ENCODE assay signal across 8 cellular contexts in the genomic region with DNA sequence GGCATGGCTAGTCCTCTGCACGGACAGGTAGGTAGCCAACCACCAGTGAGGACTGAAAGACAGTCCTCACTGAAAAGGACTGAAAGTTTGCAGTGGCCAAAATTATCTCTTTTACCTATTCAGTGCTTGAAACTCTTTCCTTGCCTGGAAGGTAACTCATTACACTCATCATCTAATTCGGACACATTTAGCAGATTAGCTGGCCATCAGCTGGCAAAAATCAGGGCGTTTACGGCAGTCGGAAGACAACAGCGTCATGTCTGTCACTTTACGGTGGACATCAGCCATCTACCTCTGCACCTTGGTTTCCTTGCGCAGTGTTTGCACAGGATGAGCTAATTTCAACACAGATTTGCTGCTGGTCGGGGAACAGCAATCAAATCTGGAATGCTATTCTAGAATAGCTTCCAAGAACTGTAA. TPM values are rescaled to one million over a fixed set of nuclear protein-coding genes. Genes with fewer than 3 reads are reported as not detected.
DNase-seq lines count a peak whose midpoint lies in the region; ATAC-seq, FAIRE-seq and TF ChIP-seq lines count a peak whose summit lies in the region.

No MANE protein-coding gene starts in this region.

- ATAC-seq in GM19455 (IDR thresholded peaks at IDR 0.05; ENCODE audit: unreplicated experiment) (peak; percentile 22), HG03521 (IDR thresholded peaks at IDR 0.05; ENCODE audit: unreplicated experiment) (peak; percentile 22), Panc1 (peak; percentile 43), K562 (peak; percentile 65)

- peak; percentile 38 for DNase-seq in DMS79 treated with DMSO at 0.1 percent for 48 hours (lab: John Stamatoyannopoulos, UW)
- DNase-seq in Panc1 (ENCODE audit: low read depth, low spot score) = peak; percentile 17
- DNase-seq in K562 (ENCODE audit: extremely low read depth in 1 of 4, low spot score in 3 of 4) = peak; percentile 58 to 78 (median 64)
- peak; percentile 59 for DNase-seq in inferior parietal cortex (ENCODE audit: extremely low spot score)
- DNase-seq in stimulated activated CD4-positive, alpha-beta T cell treated with anti-CD3 and anti-CD28 coated beads, Interleukin-4, amount 100 ng/mL, for 48 hours (ENCODE audit: low read depth in 2 of 2) = peak; percentile 26 to 32
- DNase-seq in MV-4-11 (lab: John Stamatoyannopoulos, UW) = no peak

- H3K36me3 ChIP-seq in Panc1 (ENCODE audit: control insufficient read depth, insufficient read depth, low read length) (no peaks in the 10 kb centered on the region), K562 (ENCODE audit: control insufficient read depth, insufficient read depth, low read length) (peaks cover under 1% of the 10 kb centered on the region; the same call in 1 of the 3 replicates)

- BruUV-seq in Panc1 (replicated peaks; lab: Mats Ljungman, UMichigan) = no TSS peak
- BruUV-seq in K562 (replicated peaks; lab: Mats Ljungman, UMichigan) = no TSS peak

- TF ChIP-seq RAD21 in K562 (CRISPR knock-in tag; conservative IDR thresholded peaks at IDR 0.05 in 1 of 2, IDR thresholded peaks at IDR 0.05 in 1 of 2) = no peak

- WGBS in K562 (ENCODE audit: insufficient coverage, low coverage, missing lambda C conversion rate) = 0% methylated on average over 9 of the region's 9 CpGs

- TF ChIP-seq POLR2A in K562 (conservative IDR thresholded peaks at IDR 0.05) = no peak

- no peak for TF ChIP-seq CTCF in Panc1 (IDR thresholded peaks at IDR 0.05)
- no peak for TF ChIP-seq CTCF in K562 (IDR thresholded peaks at IDR 0.05 in 2 of 3, conservative IDR thresholded peaks at IDR 0.05 in 1 of 3; ENCODE audit: insufficient read depth in 2 of 3, low read depth in 1 of 3, low read length in 3 of 3)

- CTCF ChIA-PET in Panc1 (lab: Charles Lee) (no interaction called here), K562 (lab: Yijun Ruan, JAX; ENCODE audit: low intra/inter-chr PET ratio) (no interaction called here)

- in situ Hi-C loops in Panc1 (cut with HindIII; ENCODE audit: low pct_unique_long_range_greater_than_20kb, low sequenced_read_pairs) = no loop called here
- in situ Hi-C loops in K562 (cut with MboI) = no loop called here

- peaks cover 56% of the 10 kb centered on the region for H3K79me2 ChIP-seq in K562 (ENCODE audit: control insufficient read depth, insufficient read depth, low read length)

- no peaks in the 10 kb centered on the region for H3K9me3 ChIP-seq in Panc1 (ENCODE audit: control insufficient read depth, insufficient read depth, low read depth, low read length)
- no peaks in the 10 kb centered on the region for H3K9me3 ChIP-seq in K562 (replicated peaks; ENCODE audit: control insufficient read depth, insufficient read depth, low read depth, low read length)

- peaks cover 6% of the 10 kb centered on the region; the same call in 1 of the 2 replicates for H3K4me1 ChIP-seq in Panc1 (ENCODE audit: control insufficient read depth, insufficient read depth, low read length)
- H3K4me1 ChIP-seq in K562 (replicated peaks in 1 of 2; ENCODE audit: control insufficient read depth in 2 of 2, insufficient read depth in 2 of 2, low read length in 2 of 2) = peaks cover 10 to 11% of the 10 kb centered on the region in 2 experiments

- no peaks in the 10 kb centered on the region for H3K27me3 ChIP-seq in Panc1 (ENCODE audit: control insufficient read depth, insufficient read depth, low read length)
- H3K27me3 ChIP-seq in K562 (ENCODE audit: control insufficient read depth in 2 of 2, insufficient read depth in 2 of 2, low read length in 2 of 2) = no peaks in the 10 kb centered on the region

- peak overlapping the region; percentile 87 for H3K27ac ChIP-seq in Panc1 (ENCODE audit: low read length)
- peak overlapping the region; percentile 95 for H3K27ac ChIP-seq in K562 (ENCODE audit: extremely low read depth, low read depth, low read length)

- FAIRE-seq in K562 (lab: Jason Lieb, UNC) = peak; percentile 82

- POLR2A ChIA-PET in Panc1 (lab: Charles Lee) (interaction anchor here (0.7 kb wide), 1 partner anchor 34 kb away, joined by 8 read pairs; no protein-coding TSS in a partner anchor), K562 (lab: Yijun Ruan, JAX) (interaction anchor here (0.6 to 3.9 kb wide), 13 partner anchors 10 to 331 kb away, joined by 3 to 16 read pairs (median 3); a partner anchor contains a TSS)

- intact Hi-C loops in Panc1 (cut with micrococcal nuclease; ENCODE audit: unreplicated experiment) (no loop called here), K562 (cut with micrococcal nuclease) (loop anchor here (5.0 kb wide), 2 partner anchors 84 to 166 kb away; a partner anchor contains a TSS)

- H3K9me1 ChIP-seq in K562 (ENCODE audit: control insufficient read depth, insufficient read depth, low read length) = no peaks in the 10 kb centered on the region

- peaks cover 22% of the 10 kb centered on the region for H4K20me1 ChIP-seq in K562 (replicated peaks; ENCODE audit: control insufficient read depth, insufficient read depth, low read length)

- peak overlapping the region; percentile 76 to 91 for H3K4me3 ChIP-seq in Panc1 (ENCODE audit: low read depth in 2 of 2, low read length in 2 of 2)
- H3K4me3 ChIP-seq in K562 = peak overlapping the region; percentile 89

- no peak for TF ChIP-seq EP300 in K562 (IDR thresholded peaks at IDR 0.05; ENCODE audit: low read length)

- H3K4me2 ChIP-seq in K562 (ENCODE audit: insufficient read depth, low read length) = peak overlapping the region; percentile 99

- peak overlapping the region; percentile 90 for H2AFZ ChIP-seq in K562 (ENCODE audit: low read depth, low read length)

- peak overlapping the region; percentile 90 to 96 for H3K9ac ChIP-seq in K562 (ENCODE audit: insufficient read depth in 1 of 2, low read depth in 2 of 2, low read length in 2 of 2)

RNA-seq across cellular contexts. Expression of a gene that starts 0.7 kb away (rescaled TPM):
- 165 TPM for total RNA-seq in Panc1 (2021; ENCODE audit: unreplicated experiment)
- polyA plus RNA-seq in Panc1 (2012; ENCODE audit: insufficient read length) = 103 TPM
- 64.3 and 71.3 TPM in 2 replicates for total RNA-seq in K562 (2011; cell fraction: chromatin; rRNA removed; ENCODE audit: low replicate concordance)
- total RNA-seq in K562 (2011; cell fraction: nucleolus; rRNA removed) = 44.9 and 47.4 TPM in 2 replicates
- 53.4 and 64.1 TPM in 2 replicates for total RNA-seq in K562 (2011; cell fraction: nucleoplasm; rRNA removed)
- total RNA-seq in K562 (2014; rRNA removed) = 79.8 and 81.6 TPM in 2 replicates
- 137 and 145 TPM in 2 replicates for total RNA-seq in K562 (2014; rRNA removed; fragmentation: Illumina TruSeq; extraction: Trizol)
- total RNA-seq in K562 (2015; rRNA removed; fragmentation: Illumina TruSeq; extraction: Trizol) = 109 and 118 TPM in 2 replicates
- 157 and 158 TPM in 2 replicates for total RNA-seq in K562 (2021)
- polyA plus RNA-seq in K562 (2011; rRNA removed) = 130 TPM in 2 replicates
- polyA plus RNA-seq in K562 (2011; cell fraction: cytosol; rRNA removed) = 86.8 and 107 TPM in 2 replicates
- 61.5 and 74.3 TPM in 2 replicates for polyA plus RNA-seq in K562 (2011; cell fraction: nucleus; rRNA removed)
- 113 and 129 TPM in 2 replicates for polyA plus RNA-seq in K562 (2012)
- 133 and 150 TPM in 2 replicates for polyA plus RNA-seq in K562 (2014; fragmentation: Illumina TruSeq; extraction: Trizol)
- 100 to 1,000 TPM in 1 of 2 experiments, 10 to 100 TPM in 1; 86.4 to 122 TPM for polyA plus RNA-seq in K562 (2014; fragmentation: Nextera tagmentation; extraction: Ambion mirVana)
- polyA plus RNA-seq in K562 (2014; rRNA removed) = 97.1 and 107 TPM in 2 replicates
- polyA minus RNA-seq in K562 (2011; rRNA and poly(A)+ RNA removed) = 122 and 135 TPM in 2 replicates
- polyA minus RNA-seq in K562 (2011; cell fraction: cytosol; rRNA and poly(A)+ RNA removed) = 65.9 and 97.0 TPM in 2 replicates
- 29.2 and 41.3 TPM in 2 replicates for polyA minus RNA-seq in K562 (2011; cell fraction: nucleus; rRNA and poly(A)+ RNA removed)

RNA-seq across cellular contexts. Expression of a gene that starts 20.2 kb away (rescaled TPM):
- total RNA-seq in Panc1 (2021; ENCODE audit: unreplicated experiment) (2.3 TPM), K562 (2014; rRNA removed) (0.77 and 0.90 TPM in 2 replicates), K562 (2014; rRNA removed; fragmentation: Illumina TruSeq; extraction: Trizol) (0.89 and 1.3 TPM in 2 replicates), K562 (2015; rRNA removed; fragmentation: Illumina TruSeq; extraction: Trizol) (1.2 TPM in 2 replicates), K562 (2021) (1.1 and 1.3 TPM in 2 replicates)
- polyA plus RNA-seq in Panc1 (2012; ENCODE audit: insufficient read length) = 1.1 TPM
- 15.0 and 16.0 TPM in 2 replicates for total RNA-seq in K562 (2011; cell fraction: chromatin; rRNA removed; ENCODE audit: low replicate concordance)
- 6.0 and 6.4 TPM in 2 replicates for total RNA-seq in K562 (2011; cell fraction: nucleolus; rRNA removed)
- total RNA-seq in K562 (2011; cell fraction: nucleoplasm; rRNA removed) = 9.8 and 12.7 TPM in 2 replicates
- polyA plus RNA-seq in K562 (2011; rRNA removed) (1.8 and 2.6 TPM in 2 replicates), K562 (2014; fragmentation: Illumina TruSeq; extraction: Trizol) (0.71 and 1.1 TPM in 2 replicates), K562 (2014; fragmentation: Nextera tagmentation; extraction: Ambion mirVana) (under 1 TPM; 0.28 to 0.49 TPM), K562 (2014; rRNA removed) (1.2 and 1.5 TPM in 2 replicates)
- 0.75 and 2.0 TPM in 2 replicates for polyA plus RNA-seq in K562 (2011; cell fraction: cytosol; rRNA removed)
- polyA plus RNA-seq in K562 (2011; cell fraction: nucleus; rRNA removed) = 8.3 and 11.0 TPM in 2 replicates
- 0.57 and 1.9 TPM in 2 replicates for polyA plus RNA-seq in K562 (2012)
- polyA minus RNA-seq in K562 (2011; rRNA and poly(A)+ RNA removed) = 1.3 and 2.5 TPM in 2 replicates
- 0.76 and 1.5 TPM in 2 replicates for polyA minus RNA-seq in K562 (2011; cell fraction: cytosol; rRNA and poly(A)+ RNA removed)
- polyA minus RNA-seq in K562 (2011; cell fraction: nucleus; rRNA and poly(A)+ RNA removed) = 2.6 and 5.2 TPM in 2 replicates

RNA-seq across cellular contexts. Expression of a gene that starts 54.5 kb away (rescaled TPM):
- total RNA-seq in Panc1 (2021; ENCODE audit: unreplicated experiment) = 0.10 TPM
- 0.10 TPM for polyA plus RNA-seq in Panc1 (2012; ENCODE audit: insufficient read length)
- total RNA-seq in K562 (2011; cell fraction: chromatin; rRNA removed; ENCODE audit: low replicate concordance) = 1.5 and 4.2 TPM in 2 replicates
- total RNA-seq in K562 (2011; cell fraction: nucleolus; rRNA removed) = 0.83 and 1.2 TPM in 2 replicates
- 1.4 and 1.7 TPM in 2 replicates for total RNA-seq in K562 (2011; cell fraction: nucleoplasm; rRNA removed)
- 0.27 and 0.45 TPM in 2 replicates for total RNA-seq in K562 (2014; rRNA removed)
- 1.2 and 1.4 TPM in 2 replicates for total RNA-seq in K562 (2014; rRNA removed; fragmentation: Illumina TruSeq; extraction: Trizol)
- 1.4 and 1.6 TPM in 2 replicates for total RNA-seq in K562 (2015; rRNA removed; fragmentation: Illumina TruSeq; extraction: Trizol)
- total RNA-seq in K562 (2021) = 0.86 and 0.92 TPM in 2 replicates
- polyA plus RNA-seq in K562 (2011; rRNA removed) = 0.82 and 2.2 TPM in 2 replicates
- 0.09 and 0.65 TPM in 2 replicates for polyA plus RNA-seq in K562 (2011; cell fraction: cytosol; rRNA removed)
- 2.8 and 8.3 TPM in 2 replicates for polyA plus RNA-seq in K562 (2011; cell fraction: nucleus; rRNA removed)
- polyA plus RNA-seq in K562 (2012) = 1.5 and 7.8 TPM in 2 replicates
- polyA plus RNA-seq in K562 (2014; fragmentation: Illumina TruSeq; extraction: Trizol) = 0.76 and 1.6 TPM in 2 replicates
- under 1 TPM; 0.52 to 0.60 TPM for polyA plus RNA-seq in K562 (2014; fragmentation: Nextera tagmentation; extraction: Ambion mirVana)
- polyA plus RNA-seq in K562 (2014; rRNA removed) = 1.1 and 1.3 TPM in 2 replicates
- polyA minus RNA-seq in K562 (2011; rRNA and poly(A)+ RNA removed) = 0.42 and 2.0 TPM in 2 replicates
- polyA minus RNA-seq in K562 (2011; cell fraction: cytosol; rRNA and poly(A)+ RNA removed) = 0.27 and 0.48 TPM in 2 replicates
- 0.54 and 2.4 TPM in 2 replicates for polyA minus RNA-seq in K562 (2011; cell fraction: nucleus; rRNA and poly(A)+ RNA removed)
